ENCODE assay signal across 8 cellular contexts in genomic region chr16:2047330-2048115, GRCh38. TPM values are rescaled to one million over a fixed set of nuclear protein-coding genes. Genes with fewer than 3 reads are reported as not detected.
A peak's percentile ranks its signal among the peaks of the same experiment; 100 is the strongest.
DNase-seq lines count a peak whose midpoint lies in the region; ATAC-seq lines count a peak whose summit lies in the region.

NTHL1 (minus strand) TSS chr16:2047834; CDS start chr16:2047823, 11 bp downstream.
TSC2 (plus strand) TSS chr16:2047985; CDS start chr16:2048616, 631 bp downstream.

- no peaks in the 10 kb centered on the region for H3K4me1 ChIP-seq in endocrine pancreas (ENCODE audit: control insufficient read depth, insufficient read depth, low read length)

- H3K4me3 ChIP-seq in endocrine pancreas (ENCODE audit: control insufficient read depth, insufficient read depth, low read length): peak within 1 kb of the TSS; percentile 67

- no peaks in the 10 kb centered on the region for H3K27me3 ChIP-seq in endocrine pancreas (ENCODE audit: control insufficient read depth, insufficient read depth, low read length)

- no peaks in the 10 kb centered on the region for H3K9me3 ChIP-seq in endocrine pancreas (ENCODE audit: control insufficient read depth, low read length)

- DNase-seq in COR-L47 (lab: John Stamatoyannopoulos, UW) (peak; percentile 93), HS-5 (ENCODE audit: low read depth) (peak; percentile 65), NOMO-1 treated with DMSO at 0.1 percent for 48 hours (lab: John Stamatoyannopoulos, UW; ENCODE audit: unreplicated experiment) (peak; percentile 93), mesenteric fat pad (ENCODE audit: low spot score) (peak; percentile 100)
- peak; percentile 81 to 94 (median 91) for DNase-seq in activated CD8-positive, alpha-beta memory T cell treated with anti-CD3 and anti-CD28 coated beads for 48 hours (ENCODE audit: low read depth in 2 of 3, low spot score in 2 of 3)
- DNase-seq in stimulated activated CD8-positive, alpha-beta memory T cell treated with anti-CD3 and anti-CD28 coated beads, Interleukin-15, amount 100 ng/mL, for 24 hours (ENCODE audit: low read depth): peak; percentile 81

- H3K9ac ChIP-seq in endocrine pancreas (ENCODE audit: control insufficient read depth, insufficient read depth, low read length): peak within 1 kb of the TSS; percentile 27

- no peaks in the 10 kb centered on the region for H3K36me3 ChIP-seq in endocrine pancreas (ENCODE audit: control insufficient read depth, insufficient read depth, low read length)

- peak; percentile 97 for ATAC-seq in GM19468 (IDR thresholded peaks at IDR 0.05; ENCODE audit: extremely low read depth, unreplicated experiment)

RNA-seq across cellular contexts. Expression of gene NTHL1, which starts in this region (rescaled TPM):
- total RNA-seq in mesenteric fat pad: 9.9 TPM

RNA-seq across cellular contexts. Expression of gene TSC2, which starts in this region (rescaled TPM):
- total RNA-seq in mesenteric fat pad: 88.3 TPM

Comparison
In these comparisons a context has a peak if more than half of its experiments do, and no peak if none do; other contexts are left out.
1. Peak in every context shown above with its lines: DNase-seq, ATAC-seq and H3K4me3 ChIP-seq.